ENCODE assay signal across 17 cellular contexts in genomic region chr10:48449501-48450232, GRCh38.
DNase-seq lines count a peak whose midpoint lies in the region; ATAC-seq and TF ChIP-seq lines count a peak whose summit lies in the region.
"Had no signal": no experiment of that assay in that cellular context is flagged by ENCODE, and none has a peak within 500 bp of the region (broad histone marks: within the 10 kb centered on the region; RNA-seq: fewer than 3 reads in every experiment).

No MANE protein-coding gene starts in this region.

- H3K4me3 ChIP-seq in H7 (ENCODE audit: insufficient read depth, low read depth, low read length) (no peak overlapping the region), neuronal stem cell (ENCODE audit: low read length in 2 of 2) (no peak overlapping the region), mesendoderm (ENCODE audit: low read length) (no peak overlapping the region)
- H3K4me3 ChIP-seq: cardiac muscle cell, PC-9 had no signal

- H2BK12ac ChIP-seq in neuronal stem cell (ENCODE audit: low read length) = peak overlapping the region; percentile 73

- no peak overlapping the region for H2BK120ac ChIP-seq in neuronal stem cell (ENCODE audit: low read depth, low read length)
- no peak overlapping the region for H2BK120ac ChIP-seq in mesendoderm (ENCODE audit: low read depth, low read length)

- no peak overlapping the region for H3K27ac Mint-ChIP-seq in nephron progenitor cell
- H3K27ac Mint-ChIP-seq: endodermal cell had no signal

- H3K36me3 ChIP-seq in H7 (replicated peaks; ENCODE audit: control insufficient read depth, insufficient read depth, low read length) = peaks cover 3% of the 10 kb centered on the region; the same call in 1 of the 2 replicates
- no peaks in the 10 kb centered on the region for H3K36me3 ChIP-seq in neuronal stem cell (replicated peaks in 1 of 2; ENCODE audit: control insufficient read depth in 2 of 2, insufficient read depth in 2 of 2, low read length in 2 of 2)
- no peaks in the 10 kb centered on the region for H3K36me3 ChIP-seq in mesendoderm (ENCODE audit: control insufficient read depth, insufficient read depth, low read length)
- H3K36me3 ChIP-seq: cardiac muscle cell had no signal

- H3K36me3 Mint-ChIP-seq in nephron progenitor cell (ENCODE audit: low read depth) = no peaks in the 10 kb centered on the region
- H3K36me3 Mint-ChIP-seq: activated naive CD4-positive, alpha-beta T cell treated with anti-CD3 and anti-CD28 coated beads, Interleukin-2, amount 50 U/mL, for 72 hours had no signal

- H2BK15ac ChIP-seq in neuronal stem cell (ENCODE audit: low read length) (no peak overlapping the region), mesendoderm (replicated peaks; ENCODE audit: low read depth) (no peak overlapping the region)

- no peak overlapping the region for H4K91ac ChIP-seq in neuronal stem cell (ENCODE audit: low read depth, low read length, poor library complexity)

- ATAC-seq in GM18873 (IDR thresholded peaks at IDR 0.05; ENCODE audit: low FRiP score, unreplicated experiment) (no peak), GM19023 (IDR thresholded peaks at IDR 0.05; ENCODE audit: unreplicated experiment) (no peak)
- ATAC-seq: activated naive CD4-positive, alpha-beta T cell treated with anti-CD3 and anti-CD28 coated beads, Interleukin-2, amount 50 U/mL, for 72 hours had no signal

- H3K18ac ChIP-seq in neuronal stem cell (ENCODE audit: low read length) (peak overlapping the region; percentile 57), mesendoderm (ENCODE audit: low read length) (no peak overlapping the region)

- peak; percentile 12 for DNase-seq in AG20443 (ENCODE audit: low spot score)
- peak; percentile 54 for DNase-seq in H7
- peak in 35 of 42 donors; percentile 30 to 75 (median 58) for DNase-seq in head of caudate nucleus
- DNase-seq in neuronal stem cell (ENCODE audit: low spot score) = no peak
- DNase-seq in mesendoderm = no peak
- no peak for DNase-seq in nephron progenitor cell
- DNase-seq: endodermal cell; GDM1; NCI-H2029; NCI-H69; PC-9; stimulated activated CD4-positive, alpha-beta T cell treated with anti-CD3 and anti-CD28 coated beads, Interleukin-4, amount 100 ng/mL, for 24 hours; trophoblast cell had no signal

- H3K27ac ChIP-seq in neuronal stem cell (replicated peaks; ENCODE audit: low read length) (no peak overlapping the region), mesendoderm (ENCODE audit: low read depth, low read length) (no peak overlapping the region)
- H3K27ac ChIP-seq: cardiac muscle cell, PC-9 had no signal

- peak overlapping the region; percentile 39 for H3K14ac ChIP-seq in neuronal stem cell (ENCODE audit: low read length)

- H3K27me3 ChIP-seq in H7 (ENCODE audit: control insufficient read depth, insufficient read depth, low read length) (no peaks in the 10 kb centered on the region), neuronal stem cell (ENCODE audit: control insufficient read depth in 3 of 3, insufficient read depth in 3 of 3, low read depth in 1 of 3, low read length in 3 of 3) (no peaks in the 10 kb centered on the region), mesendoderm (ENCODE audit: insufficient read depth, low read length, poor library complexity) (no peaks in the 10 kb centered on the region)
- H3K27me3 ChIP-seq: cardiac muscle cell had no signal

- H3K4ac ChIP-seq in neuronal stem cell (ENCODE audit: low read length) (no peak overlapping the region), mesendoderm (ENCODE audit: low read depth, low read length) (no peak overlapping the region)

- no peak for TF ChIP-seq CTCF in nephron progenitor cell (IDR thresholded peaks at IDR 0.05)

- H4K5ac ChIP-seq in mesendoderm (ENCODE audit: low read length) = no peak overlapping the region

- no peaks in the 10 kb centered on the region for H3K9me3 ChIP-seq in neuronal stem cell (replicated peaks in 1 of 2; ENCODE audit: control insufficient read depth in 2 of 2, insufficient read depth in 1 of 2, low read depth in 1 of 2, low read length in 2 of 2)

- H2AFZ ChIP-seq in neuronal stem cell (ENCODE audit: low read length) = no peak overlapping the region
- H2AFZ ChIP-seq: PC-9 had no signal

- H3K9ac ChIP-seq in neuronal stem cell (ENCODE audit: low read depth, low read length, poor library complexity) = peak overlapping the region; percentile 70
- H3K9ac ChIP-seq in mesendoderm (ENCODE audit: low read length) = no peak overlapping the region

- H3K27me3 Mint-ChIP-seq in nephron progenitor cell (ENCODE audit: low read depth, poor library complexity) = peaks cover 8% of the 10 kb centered on the region

- H3K4me2 ChIP-seq in neuronal stem cell (ENCODE audit: insufficient read depth, low read length, poor library complexity, severe bottlenecking) (no peak overlapping the region), mesendoderm (ENCODE audit: low read length) (no peak overlapping the region)
- H3K4me2 ChIP-seq: PC-9 had no signal

- intact Hi-C loops in head of caudate nucleus (cut with DNase I) = no loop called here

- H4K8ac ChIP-seq in neuronal stem cell (ENCODE audit: low read depth, low read length) = no peak overlapping the region
- H4K8ac ChIP-seq in mesendoderm (ENCODE audit: low read depth, low read length) = no peak overlapping the region

- H3K4me1 Mint-ChIP-seq in nephron progenitor cell = peaks cover 18% of the 10 kb centered on the region

- H2AK5ac ChIP-seq in neuronal stem cell (ENCODE audit: low read depth, low read length) (peak overlapping the region; percentile 21), mesendoderm (ENCODE audit: low read length) (no peak overlapping the region)

- no peak overlapping the region for H3K56ac ChIP-seq in mesendoderm (ENCODE audit: low read length)

- H3K23ac ChIP-seq in neuronal stem cell (ENCODE audit: low read depth, low read length, poor library complexity) (peak overlapping the region; percentile 80), mesendoderm (ENCODE audit: low read length) (no peak overlapping the region)

- H3K79me1 ChIP-seq in neuronal stem cell (ENCODE audit: low read depth, low read length) (peaks cover 2% of the 10 kb centered on the region), mesendoderm (ENCODE audit: low read length) (no peaks in the 10 kb centered on the region)

- H3K79me2 ChIP-seq in mesendoderm (ENCODE audit: control insufficient read depth, insufficient read depth, low read length) = no peaks in the 10 kb centered on the region

- H3K4me1 ChIP-seq in neuronal stem cell (ENCODE audit: control insufficient read depth in 2 of 2, insufficient read depth in 1 of 2, low read depth in 1 of 2, low read length in 2 of 2) (peaks cover 0 to 9% of the 10 kb centered on the region in 2 donors), mesendoderm (ENCODE audit: control insufficient read depth, low read depth, low read length) (peaks cover 3% of the 10 kb centered on the region)

- H2BK5ac ChIP-seq in neuronal stem cell (ENCODE audit: low read length) = peak overlapping the region; percentile 82
- H2BK5ac ChIP-seq in mesendoderm (ENCODE audit: low read length) = no peak overlapping the region

- no peaks in the 10 kb centered on the region for H3K9me3 Mint-ChIP-seq in nephron progenitor cell
- H3K9me3 Mint-ChIP-seq: activated naive CD4-positive, alpha-beta T cell treated with anti-CD3 and anti-CD28 coated beads, Interleukin-2, amount 50 U/mL, for 72 hours; endodermal cell had no signal

- no CpG with 5 or more reads among the region's 19 CpGs for WGBS in neuronal stem cell (ENCODE audit: extremely low coverage in 2 of 2, insufficient read length in 2 of 2, insufficient replicate concordance in 1 of 2), 2 donors
- no CpG with 5 or more reads among the region's 19 CpGs for WGBS in mesendoderm (ENCODE audit: extremely low coverage, insufficient coverage, low lambda C conversion rate)

- H3K4me3 Mint-ChIP-seq in nephron progenitor cell = no peak overlapping the region
- H3K4me3 Mint-ChIP-seq: endodermal cell had no signal

Comparison
In these comparisons a context has a peak if more than half of its experiments do, and no peak if none do; other contexts are left out.
1. DNase-seq: peak in AG20443 (single experiment), H7 (single experiment) and head of caudate nucleus (35 of 42); none in neuronal stem cell (single experiment), mesendoderm (single experiment) and nephron progenitor cell (single experiment).